Comparison of ENCODE assay signal across 8 cellular contexts in genomic region chr6:75932067-75932466, GRCh38.
DNase-seq lines count a peak whose midpoint lies in the region; ATAC-seq and TF ChIP-seq lines count a peak whose summit lies in the region.

No MANE protein-coding gene starts in this region.

- H3K9me2 ChIP-seq in PC-3 (replicated peaks; ENCODE audit: low read length), result no peaks in the 10 kb centered on the region

- no peaks in the 10 kb centered on the region for H4K20me1 ChIP-seq in PC-3 (ENCODE audit: low read length)

- H3F3A ChIP-seq in PC-3 (ENCODE audit: low read length, unreplicated experiment), result no peaks in the 10 kb centered on the region

- H3K4me1 ChIP-seq in PC-3 (ENCODE audit: insufficient read depth, low read length) (peaks cover 5% of the 10 kb centered on the region; the same call in 1 of the 2 replicates), esophagus squamous epithelium (peaks cover 0 to 11% (median 6%) of the 10 kb centered on the region in 3 donors)

- H3K27ac ChIP-seq in PC-3 (ENCODE audit: low read length) (no peak overlapping the region), esophagus squamous epithelium (no peak overlapping the region)

- ATAC-seq in PC-3 (peak; percentile 42), HG03571 (IDR thresholded peaks at IDR 0.05; ENCODE audit: unreplicated experiment) (no peak)

- no peak overlapping the region for H3K27ac Mint-ChIP-seq in HFFc6

- H3K36me3 Mint-ChIP-seq in HFFc6 (ENCODE audit: low read depth), result no peaks in the 10 kb centered on the region

- no peak for TF ChIP-seq POLR2A in esophagus squamous epithelium (IDR thresholded peaks at IDR 0.05)

- intact Hi-C loops in PC-3 (cut with micrococcal nuclease), result loop anchor here (5.0 kb wide), 1 partner anchor 75 kb away; no protein-coding TSS in a partner anchor
- intact Hi-C loops in esophagus squamous epithelium (cut with DNase I), result no loop called here

- CTCF ChIA-PET in PC-3 (lab: Charles Lee), result no interaction called here

- no peak overlapping the region for H2AFZ ChIP-seq in PC-3 (ENCODE audit: low read length)

- 54 to 65% methylated on average over 5 of the region's 5 CpGs for WGBS in esophagus squamous epithelium, 2 donors

- no peak overlapping the region for H3K4me3 Mint-ChIP-seq in HFFc6

- no peaks in the 10 kb centered on the region for H3K27me3 ChIP-seq in PC-3 (ENCODE audit: low read length)
- peaks cover 0 to 15% (median 0%) of the 10 kb centered on the region in 4 donors for H3K27me3 ChIP-seq in esophagus squamous epithelium

- BruUV-seq in PC-3 (replicated peaks; lab: Mats Ljungman, UMichigan), result no TSS peak

- H3K4me1 Mint-ChIP-seq in HFFc6 (ENCODE audit: low read depth), result peaks cover 19% of the 10 kb centered on the region

- no peaks in the 10 kb centered on the region for H3K9me3 Mint-ChIP-seq in HFFc6

- H3K4me2 ChIP-seq in PC-3 (ENCODE audit: low read length), result no peak overlapping the region

- H3K4me3 ChIP-seq in PC-3 (ENCODE audit: low read length) (no peak overlapping the region), fibroblast of villous mesenchyme (ENCODE audit: low read depth, low read length) (no peak overlapping the region), esophagus squamous epithelium (no peak overlapping the region)

- POLR2A ChIA-PET in PC-3 (lab: Charles Lee; ENCODE audit: unreplicated experiment), result no interaction called here

- TF ChIP-seq CTCF in HFFc6 (IDR thresholded peaks at IDR 0.05) (peak; percentile 63), PC-3 (conservative IDR thresholded peaks at IDR 0.05; ENCODE audit: low read depth, low read length) (peak; percentile 68), fibroblast of villous mesenchyme (IDR thresholded peaks at IDR 0.05; ENCODE audit: insufficient read depth, low read depth, low read length) (peak; percentile 65), esophagus squamous epithelium (IDR thresholded peaks at IDR 0.05) (peak in 2 of 6 experiments; percentile 19 to 22)

- no peak overlapping the region for H3K9ac ChIP-seq in PC-3 (ENCODE audit: low read length)

- no peaks in the 10 kb centered on the region for H3K79me2 ChIP-seq in PC-3 (ENCODE audit: low read length)

- no peaks in the 10 kb centered on the region for H3K9me3 ChIP-seq in PC-3 (ENCODE audit: low read length)
- H3K9me3 ChIP-seq in esophagus squamous epithelium, result no peaks in the 10 kb centered on the region

- peaks cover 5% of the 10 kb centered on the region; the same call in 1 of the 2 replicates for H3K27me3 Mint-ChIP-seq in HFFc6 (ENCODE audit: insufficient read depth)

- peak; percentile 12 for DNase-seq in DMS53 treated with DMSO at 0.1 percent for 48 hours (lab: John Stamatoyannopoulos, UW; ENCODE audit: unreplicated experiment)
- DNase-seq in HFFc6, result no peak
- peak; percentile 51 for DNase-seq in PC-3
- peak; percentile 17 for DNase-seq in fibroblast of villous mesenchyme (ENCODE audit: low read depth)
- DNase-seq in NCI-H226, result no peak
- no peak for DNase-seq in activated gamma-delta T cell (lab: John Stamatoyannopoulos, UW)
- DNase-seq in esophagus squamous epithelium (lab: John Stamatoyannopoulos, UW), result no peak

- H3K36me3 ChIP-seq in PC-3 (ENCODE audit: low read depth, low read length) (no peaks in the 10 kb centered on the region), esophagus squamous epithelium (no peaks in the 10 kb centered on the region)

Comparison
In these comparisons a context has a peak if more than half of its experiments do, and no peak if none do; other contexts are left out.
1. DNase-seq: peak in DMS53 treated with DMSO at 0.1 percent for 48 hours (single experiment), PC-3 (single experiment) and fibroblast of villous mesenchyme (single experiment); none in HFFc6 (single experiment), NCI-H226 (single experiment), activated gamma-delta T cell (single experiment) and esophagus squamous epithelium (single experiment).